1 cellular context compared by ENCODE assay signal in genomic region chr3:58414538-58415197, GRCh38.
TF ChIP-seq lines count a peak whose summit lies in the region.

No MANE protein-coding gene starts in this region.

TF ChIP-seq in HEK293, 187 proteins besides CTCF, POLR2A, EP300 and RAD21 (continued from another document):
- no peak for TF ChIP-seq KLF17 (tag by site-specific recombination; IDR thresholded peaks at IDR 0.05)
- peak; percentile 24; the same call in 1 of the 2 replicates for TF ChIP-seq ZNF146 (tag by site-specific recombination; IDR thresholded peaks at IDR 0.05)
- no peak for TF ChIP-seq HOXA7 (CRISPR knock-in tag; IDR thresholded peaks at IDR 0.05; ENCODE audit: borderline replicate concordance)
- no peak for TF ChIP-seq ZNF140 (tag by site-specific recombination; IDR thresholded peaks at IDR 0.05)
- TF ChIP-seq ZBTB20 (tag by site-specific recombination; IDR thresholded peaks at IDR 0.05), result no peak
- TF ChIP-seq PRDM10 (tag by site-specific recombination; IDR thresholded peaks at IDR 0.05), result peak; percentile 57
- no peak for TF ChIP-seq ZNF600 (tag by site-specific recombination; IDR thresholded peaks at IDR 0.05)
- peak; percentile 36 for TF ChIP-seq ZNF654 (tag by site-specific recombination; IDR thresholded peaks at IDR 0.05; ENCODE audit: low read depth)
- 0 out of 2 replicates have a peak, but pooled peaks have one; percentile 31 for TF ChIP-seq ZNF660 (tag by site-specific recombination; IDR thresholded peaks at IDR 0.05)
- no peak for TF ChIP-seq KLF8 (tag by site-specific recombination; IDR thresholded peaks at IDR 0.05)
- no peak for TF ChIP-seq REST (tag by site-specific recombination; IDR thresholded peaks at IDR 0.05)
- no peak for TF ChIP-seq ZNF501 (tag by site-specific recombination; IDR thresholded peaks at IDR 0.05)
TF ChIP-seq in HEK293: peak in this region for 6.
